17 cellular contexts compared by ENCODE assay signal in the genomic region with DNA sequence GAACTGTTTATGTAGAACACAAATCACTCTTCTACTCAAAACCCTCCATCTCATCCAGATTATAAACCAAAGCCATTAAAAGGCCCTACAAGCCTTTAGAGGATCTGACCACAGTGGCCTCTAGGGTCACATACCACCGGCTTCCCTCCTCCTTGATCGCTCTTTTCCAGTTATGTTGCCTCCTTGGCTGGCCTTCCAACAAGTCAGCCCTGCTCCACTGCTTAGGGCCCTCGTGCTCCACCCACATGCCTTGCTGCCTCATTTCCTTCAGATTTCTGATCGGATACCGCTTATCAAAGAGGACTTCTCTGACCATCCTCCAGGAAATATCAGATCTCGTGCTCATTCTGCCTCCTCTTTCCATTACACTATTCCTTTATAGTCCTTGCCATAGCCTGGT.
DNase-seq lines count a peak whose midpoint lies in the region; ATAC-seq and TF ChIP-seq lines count a peak whose summit lies in the region.
"Had no signal": no experiment of that assay in that cellular context is flagged by ENCODE, and none has a peak within 500 bp of the region (broad histone marks: within the 10 kb centered on the region; RNA-seq: fewer than 3 reads in every experiment).

No MANE protein-coding gene starts in this region.

- peak overlapping the region; percentile 24; the same call in 1 of the 2 replicates for H3K18ac ChIP-seq in IMR-90 (ENCODE audit: low read depth, low read length)

- H3K9me1 ChIP-seq in IMR-90 (ENCODE audit: insufficient read depth, low read length), result peaks cover 8% of the 10 kb centered on the region; the same call in 1 of the 2 replicates

- 86% methylated on average over 5 of the region's 6 CpGs; no CpG with 5 or more reads in 1 of the 2 experiments for WGBS in IMR-90 (ENCODE audit: extremely low coverage in 2 of 2, insufficient read length in 1 of 2), 2 experiments

- H4K20me1 ChIP-seq in IMR-90 (ENCODE audit: insufficient read depth, low read length), result no peaks in the 10 kb centered on the region
- H4K20me1 ChIP-seq in fibroblast of lung (ENCODE audit: control insufficient read depth, extremely low read depth, insufficient read depth, low read length), result no peaks in the 10 kb centered on the region

- H3K9ac ChIP-seq in IMR-90 (ENCODE audit: low read depth, low read length) (no peak overlapping the region), fibroblast of lung (ENCODE audit: insufficient read depth, low read length) (no peak overlapping the region)

- dilution Hi-C loops in IMR-90 (cut with HindIII; ENCODE audit: low sequenced_read_pairs, unreplicated experiment), result no loop called here

- H3K4me1 ChIP-seq in ACC112 (ENCODE audit: control insufficient read depth, insufficient read depth, low read length, unreplicated experiment), result peaks cover 27% of the 10 kb centered on the region
- H3K4me1 ChIP-seq in IMR-90 (ENCODE audit: control insufficient read depth, insufficient read depth, low read length), result peaks cover 8% of the 10 kb centered on the region
- H3K4me1 ChIP-seq in fibroblast of lung (ENCODE audit: control insufficient read depth, extremely low read depth, insufficient read depth, low read length), result peaks cover 5% of the 10 kb centered on the region

- peak overlapping the region; percentile 29; the same call in 1 of the 2 replicates for H3K23ac ChIP-seq in IMR-90 (ENCODE audit: low read depth, low read length)

- no peak overlapping the region for H3K56ac ChIP-seq in IMR-90 (ENCODE audit: extremely low read depth, insufficient read depth, low read length)

- BruUV-seq in IMR-90 (replicated peaks; lab: Mats Ljungman, UMichigan), result no TSS peak

- no peaks in the 10 kb centered on the region for H3K79me2 ChIP-seq in ACC112 (ENCODE audit: control insufficient read depth, insufficient read depth, low read length, unreplicated experiment)
- H3K79me2 ChIP-seq in fibroblast of lung (ENCODE audit: control insufficient read depth, insufficient read depth, low read length), result no peaks in the 10 kb centered on the region

- in situ Hi-C loops in IMR-90 (cut with MboI; ENCODE audit: low sequenced_read_pairs), result no loop called here

- H2AFZ ChIP-seq in ACC112 (ENCODE audit: low read length, unreplicated experiment) (peak overlapping the region; percentile 24), IMR-90 (replicated peaks; ENCODE audit: low read length, poor library complexity) (no peak overlapping the region), fibroblast of lung (ENCODE audit: low read length) (peak overlapping the region; percentile 29)

- TF ChIP-seq CTCF in IMR-90 (conservative IDR thresholded peaks at IDR 0.05; ENCODE audit: low read depth, low read length) (no peak), fibroblast of lung (conservative IDR thresholded peaks at IDR 0.05 in 1 of 2, IDR thresholded peaks at IDR 0.05 in 1 of 2; ENCODE audit: low read depth in 1 of 2, low read length in 2 of 2) (no peak), WERI-Rb-1 (IDR thresholded peaks at IDR 0.05; ENCODE audit: low read depth, low read length) (no peak), HFFc6 (IDR thresholded peaks at IDR 0.05) (no peak)

- POLR2A ChIA-PET in IMR-90 (lab: Charles Lee; ENCODE audit: unreplicated experiment), result no interaction called here

- H4K8ac ChIP-seq in IMR-90 (ENCODE audit: low read depth in 2 of 2, low read length in 2 of 2), result peak overlapping the region in 1 of 2 experiments; percentile 69; a peak in 2 of 4 replicates

- peak overlapping the region; percentile 95; the same call in 2 of the 3 replicates for H2BK15ac ChIP-seq in IMR-90 (ENCODE audit: low read depth, low read length)

- H3K9me3 ChIP-seq in IMR-90 (ENCODE audit: control insufficient read depth, insufficient read depth, low read length), result no peaks in the 10 kb centered on the region
- H3K9me3 ChIP-seq in fibroblast of lung (ENCODE audit: control insufficient read depth, insufficient read depth, low read depth, low read length), result no peaks in the 10 kb centered on the region
- no peaks in the 10 kb centered on the region for H3K9me3 ChIP-seq in WERI-Rb-1 (ENCODE audit: severe bottlenecking)

- peak overlapping the region; percentile 87 for H2BK20ac ChIP-seq in IMR-90 (ENCODE audit: low read depth, low read length)

- H3K27ac ChIP-seq in ACC112 (ENCODE audit: low read depth, low read length) (no peak overlapping the region), IMR-90 (ENCODE audit: insufficient read depth, low read length) (no peak overlapping the region), fibroblast of lung (ENCODE audit: insufficient read depth, low read length) (no peak overlapping the region), WERI-Rb-1 (no peak overlapping the region)

- DNase-seq in IMR-90 (no peak), fibroblast of lung (ENCODE audit: low read depth in 2 of 2) (peak in 1 of 2 donors; percentile 55), WERI-Rb-1 (no peak), HFFc6 (no peak), NCI-H1694 (lab: John Stamatoyannopoulos, UW) (no peak)
- DNase-seq: C1 segment of cervical spinal cord; DMS 273 treated with DMSO at 0.1 percent for 48 hours; H7; Kasumi-1; NCI-H1105 treated with DMSO at 0.1 percent for 48 hours; NCI-H187; NCI-H446; NK-92 treated with Interleukin-12 subunit alpha and Interleukin-12 subunit beta, amount 100 ng/mL, for 24 hours; OCI-M1 had no signal

- H2BK5ac ChIP-seq in IMR-90 (ENCODE audit: low read depth, low read length, poor library complexity, severe bottlenecking), result peak overlapping the region; percentile 21

- H3K14ac ChIP-seq in IMR-90 (replicated peaks; ENCODE audit: low read depth, low read length), result peak overlapping the region; percentile 36; the same call in 1 of the 2 replicates

- peak overlapping the region; percentile 73 for H4K91ac ChIP-seq in IMR-90 (ENCODE audit: insufficient read depth, low read depth, low read length)

- H3K4me3 Mint-ChIP-seq in stimulated activated memory B cell treated with anti-CD40 and anti-IgM and Interleukin-4, amounts not matched to agents 10 μg/mL and 1 μg/mL and 100 μg/mL, for 72 hours, result no peak overlapping the region
- no peak overlapping the region for H3K4me3 Mint-ChIP-seq in HFFc6

- peak overlapping the region; percentile 82 for H2BK120ac ChIP-seq in IMR-90 (ENCODE audit: low read depth, low read length)

- H2AK5ac ChIP-seq in IMR-90 (ENCODE audit: low read depth, low read length), result peak overlapping the region; percentile 84; the same call in 1 of the 2 replicates

- H3K27me3 Mint-ChIP-seq in stimulated activated memory B cell treated with anti-CD40 and anti-IgM and Interleukin-4, amounts not matched to agents 10 μg/mL and 1 μg/mL and 100 μg/mL, for 72 hours, result no peaks in the 10 kb centered on the region
- H3K27me3 Mint-ChIP-seq in HFFc6 (ENCODE audit: insufficient read depth), result no peaks in the 10 kb centered on the region

- H3K27ac Mint-ChIP-seq in stimulated activated memory B cell treated with anti-CD40 and anti-IgM and Interleukin-4, amounts not matched to agents 10 μg/mL and 1 μg/mL and 100 μg/mL, for 72 hours, result no peak overlapping the region
- H3K27ac Mint-ChIP-seq in HFFc6, result no peak overlapping the region

- no peak overlapping the region for H3K4me3 ChIP-seq in ACC112 (ENCODE audit: low read depth, low read length)
- H3K4me3 ChIP-seq in IMR-90 (ENCODE audit: insufficient read depth, low read depth, low read length), result no peak overlapping the region
- no peak overlapping the region for H3K4me3 ChIP-seq in fibroblast of lung (replicated peaks in 1 of 4; ENCODE audit: control extremely low read depth in 1 of 4, insufficient read depth in 1 of 4, low read depth in 3 of 4, low read length in 4 of 4)
- no peak overlapping the region for H3K4me3 ChIP-seq in WERI-Rb-1 (ENCODE audit: low read depth, low read length)

- H3K4me1 Mint-ChIP-seq in stimulated activated memory B cell treated with anti-CD40 and anti-IgM and Interleukin-4, amounts not matched to agents 10 μg/mL and 1 μg/mL and 100 μg/mL, for 72 hours, result no peaks in the 10 kb centered on the region
- H3K4me1 Mint-ChIP-seq in HFFc6 (ENCODE audit: low read depth), result peaks cover 55% of the 10 kb centered on the region

- H3K36me3 Mint-ChIP-seq in stimulated activated memory B cell treated with anti-CD40 and anti-IgM and Interleukin-4, amounts not matched to agents 10 μg/mL and 1 μg/mL and 100 μg/mL, for 72 hours, result no peaks in the 10 kb centered on the region
- H3K36me3 Mint-ChIP-seq in HFFc6 (ENCODE audit: low read depth), result no peaks in the 10 kb centered on the region

- H3K4ac ChIP-seq in IMR-90 (ENCODE audit: low read depth, low read length), result peak overlapping the region; percentile 82

- peak overlapping the region; percentile 49; the same call in 1 of the 2 replicates for H4K5ac ChIP-seq in IMR-90 (ENCODE audit: low read depth, low read length)

- H3K79me1 ChIP-seq in IMR-90 (ENCODE audit: low read depth in 1 of 2, low read length in 2 of 2), result peaks cover 0 to 7% of the 10 kb centered on the region in 2 experiments; a peak in 2 of 4 replicates

- no peak for TF ChIP-seq RAD21 in IMR-90 (IDR thresholded peaks at IDR 0.05; ENCODE audit: low read length)

- H2AK9ac ChIP-seq in IMR-90 (replicated peaks; ENCODE audit: low read depth, low read length, poor library complexity), result peak overlapping the region; percentile 86

- CTCF ChIA-PET in IMR-90 (lab: Yijun Ruan, JAX), result interaction anchor here (0.6 to 0.8 kb wide), 2 partner anchors 30 to 233 kb away, joined by 3 read pairs; no protein-coding TSS in a partner anchor

- H3K36me3 ChIP-seq in ACC112 (ENCODE audit: insufficient read depth, low read length) (no peaks in the 10 kb centered on the region), IMR-90 (ENCODE audit: control insufficient read depth, insufficient read depth, low read length) (no peaks in the 10 kb centered on the region), fibroblast of lung (ENCODE audit: control insufficient read depth, insufficient read depth, low read length) (no peaks in the 10 kb centered on the region), WERI-Rb-1 (no peaks in the 10 kb centered on the region)

- no peak overlapping the region for H3K4me2 ChIP-seq in IMR-90 (ENCODE audit: low read depth, low read length)
- H3K4me2 ChIP-seq in fibroblast of lung (ENCODE audit: extremely low read depth, insufficient read depth, low read length), result no peak overlapping the region

- TF ChIP-seq POLR2A in IMR-90 (IDR thresholded peaks at IDR 0.05; ENCODE audit: low read depth, low read length) (no peak), GM18505 (IDR thresholded peaks at IDR 0.05; ENCODE audit: borderline replicate concordance, extremely low read depth, insufficient read depth, insufficient read length) (no peak)

- ATAC-seq in IMR-90 (ENCODE audit: low read depth) (no peak), GM18505 (IDR thresholded peaks at IDR 0.05; ENCODE audit: unreplicated experiment) (no peak)
- peak; percentile 27 for ATAC-seq in stimulated activated memory B cell treated with anti-CD40 and anti-IgM and Interleukin-4, amounts not matched to agents 10 μg/mL and 1 μg/mL and 100 μg/mL, for 72 hours

- intact Hi-C loops in IMR-90 (cut with micrococcal nuclease), result no loop called here

- H3K9me3 Mint-ChIP-seq in stimulated activated memory B cell treated with anti-CD40 and anti-IgM and Interleukin-4, amounts not matched to agents 10 μg/mL and 1 μg/mL and 100 μg/mL, for 72 hours, result no peaks in the 10 kb centered on the region
- no peaks in the 10 kb centered on the region for H3K9me3 Mint-ChIP-seq in HFFc6

- no peaks in the 10 kb centered on the region for H3K27me3 ChIP-seq in ACC112 (ENCODE audit: insufficient read depth, low read length)
- no peaks in the 10 kb centered on the region for H3K27me3 ChIP-seq in IMR-90 (ENCODE audit: control insufficient read depth, insufficient read depth, low read length)
- no peaks in the 10 kb centered on the region for H3K27me3 ChIP-seq in fibroblast of lung (ENCODE audit: control insufficient read depth, insufficient read depth, low read length)
- no peaks in the 10 kb centered on the region for H3K27me3 ChIP-seq in WERI-Rb-1 (ENCODE audit: insufficient read depth, low read depth, severe bottlenecking)
